ENCODE assay signal across 8 cellular contexts in the genomic region with DNA sequence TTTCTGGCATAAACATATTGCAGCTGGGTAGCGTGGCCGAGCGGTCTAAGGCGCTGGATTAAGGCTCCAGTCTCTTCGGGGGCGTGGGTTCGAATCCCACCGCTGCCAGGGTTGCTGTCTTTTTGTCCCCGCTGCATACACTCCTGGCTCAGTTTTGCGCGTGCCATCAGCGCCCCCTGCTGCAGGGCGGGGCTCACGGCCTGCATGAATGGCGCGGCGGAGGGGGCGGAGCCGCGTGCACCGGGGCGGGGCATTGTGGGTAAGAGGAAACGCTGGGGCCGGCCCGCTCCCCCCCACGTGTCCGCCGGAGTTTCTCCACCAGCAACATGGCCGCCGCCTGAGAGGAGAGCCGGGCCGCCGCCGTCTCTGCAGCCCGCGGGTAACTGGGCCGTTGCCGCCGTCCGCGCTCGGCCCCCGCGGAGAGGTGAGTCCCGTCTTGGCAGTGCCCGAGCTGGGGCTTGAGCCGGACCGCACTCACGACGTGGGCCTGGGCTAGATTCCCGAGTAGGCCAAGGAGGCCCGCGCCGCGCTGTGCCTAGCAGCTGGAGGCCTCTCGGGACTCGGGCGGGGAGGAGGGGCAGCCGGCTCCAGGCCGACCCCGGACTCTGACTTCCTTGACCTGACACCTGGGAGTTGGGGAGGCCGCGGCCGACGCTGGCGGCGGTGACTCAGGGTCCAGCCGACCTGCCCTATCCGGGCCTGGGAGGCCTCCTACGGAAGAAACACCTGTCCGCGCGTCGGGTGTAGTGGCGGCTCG. TPM values are rescaled to one million over a fixed set of nuclear protein-coding genes. Genes with fewer than 3 reads are reported as not detected.
A peak's percentile ranks its signal among the peaks of the same experiment; 100 is the strongest.
DNase-seq lines count a peak whose midpoint lies in the region; ATAC-seq and TF ChIP-seq lines count a peak whose summit lies in the region.

A gene with protein sequence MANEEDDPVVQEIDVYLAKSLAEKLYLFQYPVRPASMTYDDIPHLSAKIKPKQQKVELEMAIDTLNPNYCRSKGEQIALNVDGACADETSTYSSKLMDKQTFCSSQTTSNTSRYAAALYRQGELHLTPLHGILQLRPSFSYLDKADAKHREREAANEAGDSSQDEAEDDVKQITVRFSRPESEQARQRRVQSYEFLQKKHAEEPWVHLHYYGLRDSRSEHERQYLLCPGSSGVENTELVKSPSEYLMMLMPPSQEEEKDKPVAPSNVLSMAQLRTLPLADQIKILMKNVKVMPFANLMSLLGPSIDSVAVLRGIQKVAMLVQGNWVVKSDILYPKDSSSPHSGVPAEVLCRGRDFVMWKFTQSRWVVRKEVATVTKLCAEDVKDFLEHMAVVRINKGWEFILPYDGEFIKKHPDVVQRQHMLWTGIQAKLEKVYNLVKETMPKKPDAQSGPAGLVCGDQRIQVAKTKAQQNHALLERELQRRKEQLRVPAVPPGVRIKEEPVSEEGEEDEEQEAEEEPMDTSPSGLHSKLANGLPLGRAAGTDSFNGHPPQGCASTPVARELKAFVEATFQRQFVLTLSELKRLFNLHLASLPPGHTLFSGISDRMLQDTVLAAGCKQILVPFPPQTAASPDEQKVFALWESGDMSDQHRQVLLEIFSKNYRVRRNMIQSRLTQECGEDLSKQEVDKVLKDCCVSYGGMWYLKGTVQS (plus strand): TSS at position 296 of the 757 bp plus-strand sequence. CDS start 5,560 bp downstream, outside the sequence.

- H3K4me3 ChIP-seq in cardiac fibroblast (replicated peaks in 1 of 2; ENCODE audit: low read depth in 2 of 2, low read length in 2 of 2) (peak within 1 kb of the TSS; percentile 90 to 91), spleen (peak within 1 kb of the TSS; percentile 68 to 98 (median 93))

- peaks cover 3% of the 10 kb centered on the region; the same call in 1 of the 2 replicates for H3K36me3 Mint-ChIP-seq in WTC11
- peaks cover 0 to 4% (median 4%) of the 10 kb centered on the region in 3 donors for H3K36me3 Mint-ChIP-seq in immature natural killer cell

- peaks cover 12 to 54% (median 40%) of the 10 kb centered on the region in 6 donors for H3K4me1 ChIP-seq in spleen

- TF ChIP-seq POLR2A in spleen (IDR thresholded peaks at IDR 0.05), result peak in 1 of 3 donors; percentile 44

- ATAC-seq in GM18907 (IDR thresholded peaks at IDR 0.05; ENCODE audit: unreplicated experiment), result peak; percentile 84
- ATAC-seq in HG03159 (IDR thresholded peaks at IDR 0.05; ENCODE audit: unreplicated experiment), result peak; percentile 84
- ATAC-seq in WTC11, result peak; percentile 90

- 0 to 1% (median 0%) methylated on average over 50 to 76 of the region's 76 CpGs for WGBS in spleen, 5 donors

- H3K27me3 ChIP-seq in spleen (replicated peaks in 1 of 7), result no peaks in the 10 kb centered on the region

- POLR2A ChIA-PET in WTC11 (lab: Charles Lee), result no interaction called here

- DNase-seq in AG08396 (ENCODE audit: low spot score) (peak; percentile 97), NCI-H2227 treated with DMSO at 0.1 percent for 48 hours (lab: John Stamatoyannopoulos, UW) (peak; percentile 97), WTC11 (ENCODE audit: low spot score) (peak; percentile 99), cardiac fibroblast (ENCODE audit: low read depth in 2 of 2) (peak; percentile 99), immature natural killer cell (peak; percentile 100), spleen (peak; percentile 100)

- H3K4me1 Mint-ChIP-seq in WTC11 (peaks cover 29% of the 10 kb centered on the region), immature natural killer cell (peaks cover 38 to 52% of the 10 kb centered on the region in 2 donors)

- no peaks in the 10 kb centered on the region for H3K9me3 Mint-ChIP-seq in WTC11
- H3K9me3 Mint-ChIP-seq in immature natural killer cell, result peaks cover 0 to 3% (median 0%) of the 10 kb centered on the region in 6 donors

- TF ChIP-seq CTCF in WTC11 (IDR thresholded peaks at IDR 0.05) (peak; percentile 56), cardiac fibroblast (IDR thresholded peaks at IDR 0.05; ENCODE audit: low read depth, low read length) (peak; percentile 71), spleen (IDR thresholded peaks at IDR 0.05 in 8 of 11, conservative IDR thresholded peaks at IDR 0.05 in 3 of 11) (peak; percentile 97 to 100 (median 99))

- intact Hi-C loops in spleen (cut with DNase I; ENCODE audit: low total_unique reads), result loop anchor here (5.0 kb wide), 1 partner anchor 90 kb away; a partner anchor contains a TSS

- no peaks in the 10 kb centered on the region for H3K27me3 Mint-ChIP-seq in WTC11 (ENCODE audit: low read depth)
- peaks cover 22 to 31% (median 29%) of the 10 kb centered on the region in 3 donors for H3K27me3 Mint-ChIP-seq in immature natural killer cell (ENCODE audit: low read depth in 3 of 3)

- peaks cover 0 to 13% (median 4%) of the 10 kb centered on the region in 6 donors for H3K36me3 ChIP-seq in spleen

- CTCF ChIA-PET in WTC11 (lab: Charles Lee), result interaction anchor here (1.1 to 1.9 kb wide), 6 partner anchors 85 to 113 kb away, joined by 3 to 8 read pairs (median 4); a partner anchor contains a TSS

- peak within 1 kb of the TSS; percentile 78 to 93 (median 90) for H3K27ac ChIP-seq in spleen

- peak within 1 kb of the TSS; percentile 94 for H3K4me3 Mint-ChIP-seq in WTC11
- H3K4me3 Mint-ChIP-seq in immature natural killer cell, result peak within 1 kb of the TSS; percentile 91 to 99 (median 94)

- no peaks in the 10 kb centered on the region for H3K9me3 ChIP-seq in spleen

- peak within 1 kb of the TSS; percentile 99 for H3K27ac Mint-ChIP-seq in WTC11
- H3K27ac Mint-ChIP-seq in immature natural killer cell, result peak within 1 kb of the TSS; percentile 97 to 100 (median 99)

TF ChIP-seq in WTC11, 78 proteins besides CTCF, POLR2A, EP300 and RAD21 (continues in another document):
- no peak for TF ChIP-seq OVOL2 (CRISPR knock-in tag; IDR thresholded peaks at IDR 0.05; ENCODE audit: borderline replicate concordance)
- TF ChIP-seq, protein P1, sequence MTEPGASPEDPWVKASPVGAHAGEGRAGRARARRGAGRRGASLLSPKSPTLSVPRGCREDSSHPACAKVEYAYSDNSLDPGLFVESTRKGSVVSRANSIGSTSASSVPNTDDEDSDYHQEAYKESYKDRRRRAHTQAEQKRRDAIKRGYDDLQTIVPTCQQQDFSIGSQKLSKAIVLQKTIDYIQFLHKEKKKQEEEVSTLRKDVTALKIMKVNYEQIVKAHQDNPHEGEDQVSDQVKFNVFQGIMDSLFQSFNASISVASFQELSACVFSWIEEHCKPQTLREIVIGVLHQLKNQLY (CRISPR knock-in tag; IDR thresholded peaks at IDR 0.05), result 0 out of 2 replicates have a peak, but pooled peaks have one; percentile 48
- TF ChIP-seq, protein P2, sequence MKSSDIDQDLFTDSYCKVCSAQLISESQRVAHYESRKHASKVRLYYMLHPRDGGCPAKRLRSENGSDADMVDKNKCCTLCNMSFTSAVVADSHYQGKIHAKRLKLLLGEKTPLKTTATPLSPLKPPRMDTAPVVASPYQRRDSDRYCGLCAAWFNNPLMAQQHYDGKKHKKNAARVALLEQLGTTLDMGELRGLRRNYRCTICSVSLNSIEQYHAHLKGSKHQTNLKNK (CRISPR knock-in tag; IDR thresholded peaks at IDR 0.05), result no peak
- TF ChIP-seq, protein P3, sequence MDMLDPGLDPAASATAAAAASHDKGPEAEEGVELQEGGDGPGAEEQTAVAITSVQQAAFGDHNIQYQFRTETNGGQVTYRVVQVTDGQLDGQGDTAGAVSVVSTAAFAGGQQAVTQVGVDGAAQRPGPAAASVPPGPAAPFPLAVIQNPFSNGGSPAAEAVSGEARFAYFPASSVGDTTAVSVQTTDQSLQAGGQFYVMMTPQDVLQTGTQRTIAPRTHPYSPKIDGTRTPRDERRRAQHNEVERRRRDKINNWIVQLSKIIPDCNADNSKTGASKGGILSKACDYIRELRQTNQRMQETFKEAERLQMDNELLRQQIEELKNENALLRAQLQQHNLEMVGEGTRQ (CRISPR knock-in tag; IDR thresholded peaks at IDR 0.05), result peak; percentile 89
- TF ChIP-seq, protein P4, sequence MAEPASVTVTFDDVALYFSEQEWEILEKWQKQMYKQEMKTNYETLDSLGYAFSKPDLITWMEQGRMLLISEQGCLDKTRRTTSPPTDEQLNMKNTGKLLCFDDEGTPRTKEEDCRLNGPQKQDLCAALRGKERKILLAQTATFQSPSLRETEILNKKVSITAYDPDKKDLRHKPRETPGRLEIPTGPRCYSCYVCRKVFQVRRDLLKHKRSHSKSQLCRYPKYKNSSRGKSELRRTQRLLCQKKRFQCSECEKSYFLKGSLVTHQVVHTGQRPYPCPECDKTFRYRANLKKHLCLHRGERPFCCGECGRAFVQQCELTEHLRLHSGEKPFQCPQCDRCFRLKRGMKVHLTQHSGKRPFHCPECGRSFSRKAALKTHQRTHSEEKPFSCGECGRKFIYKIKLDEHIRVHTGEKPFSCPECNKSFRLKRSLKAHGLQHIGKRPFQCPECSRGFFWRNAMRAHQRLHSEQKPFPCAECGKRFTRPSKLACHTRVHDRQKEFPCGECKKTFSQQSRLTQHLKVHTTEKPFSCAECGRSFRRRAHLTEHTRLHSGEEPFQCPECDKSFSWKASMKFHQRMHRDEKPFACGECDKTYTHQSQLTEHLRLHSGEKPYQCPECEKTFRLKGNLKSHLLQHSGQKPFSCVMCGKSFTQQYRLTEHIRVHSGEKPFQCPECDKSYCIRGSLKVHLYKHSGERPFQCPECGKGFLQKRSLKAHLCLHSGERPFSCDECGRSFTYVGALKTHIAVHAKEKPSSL (CRISPR knock-in tag; conservative IDR thresholded peaks at IDR 0.05), result no peak
- TF ChIP-seq, protein P5, sequence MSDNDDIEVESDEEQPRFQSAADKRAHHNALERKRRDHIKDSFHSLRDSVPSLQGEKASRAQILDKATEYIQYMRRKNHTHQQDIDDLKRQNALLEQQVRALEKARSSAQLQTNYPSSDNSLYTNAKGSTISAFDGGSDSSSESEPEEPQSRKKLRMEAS (CRISPR knock-in tag; IDR thresholded peaks at IDR 0.05), result peak; percentile 96
- TF ChIP-seq, protein P6, sequence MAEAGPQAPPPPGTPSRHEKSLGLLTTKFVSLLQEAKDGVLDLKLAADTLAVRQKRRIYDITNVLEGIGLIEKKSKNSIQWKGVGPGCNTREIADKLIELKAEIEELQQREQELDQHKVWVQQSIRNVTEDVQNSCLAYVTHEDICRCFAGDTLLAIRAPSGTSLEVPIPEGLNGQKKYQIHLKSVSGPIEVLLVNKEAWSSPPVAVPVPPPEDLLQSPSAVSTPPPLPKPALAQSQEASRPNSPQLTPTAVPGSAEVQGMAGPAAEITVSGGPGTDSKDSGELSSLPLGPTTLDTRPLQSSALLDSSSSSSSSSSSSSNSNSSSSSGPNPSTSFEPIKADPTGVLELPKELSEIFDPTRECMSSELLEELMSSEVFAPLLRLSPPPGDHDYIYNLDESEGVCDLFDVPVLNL (CRISPR knock-in tag; IDR thresholded peaks at IDR 0.05; ENCODE audit: borderline replicate concordance, low read depth), result peak; percentile 88

RNA-seq across cellular contexts. Expression of the gene that starts here (rescaled TPM):
- total RNA-seq in WTC11 (2021), result 62.2 to 73.5 TPM (median 68.0 TPM) in 3 replicates
- polyA plus RNA-seq in immature natural killer cell, result 10 to 100 TPM in 1 of 3 donors, 1 to 10 TPM in 2; 2.9 to 21.5 (median 6.9) TPM
- total RNA-seq in spleen, result 10 to 100 TPM; 40.4 to 58.0 (median 52.2) TPM
- 10 to 100 TPM; 17.3 to 19.3 (median 18.8) TPM for polyA plus RNA-seq in spleen

Comparison
In these comparisons a context has a peak if more than half of its experiments do, and no peak if none do; other contexts are left out.
1. Peak in every context shown above with its lines: DNase-seq, ATAC-seq, H3K4me3 ChIP-seq and H3K27ac ChIP-seq.